ENCODE assay signal across 31 cellular contexts in genomic region chr7:38716397-38716796, GRCh38.
DNase-seq lines count a peak whose midpoint lies in the region; ATAC-seq and TF ChIP-seq lines count a peak whose summit lies in the region.
"Had no signal": no experiment of that assay in that cellular context is flagged by ENCODE, and none has a peak within 500 bp of the region (broad histone marks: within the 10 kb centered on the region; RNA-seq: fewer than 3 reads in every experiment).

No MANE protein-coding gene starts in this region.

- H3K36me3 Mint-ChIP-seq in GM23338 (ENCODE audit: low read depth) (peaks cover 4% of the 10 kb centered on the region; the same call in 1 of the 3 replicates), endodermal cell (ENCODE audit: low read depth) (peaks cover 10% of the 10 kb centered on the region)

- H3K9me2 ChIP-seq in GM23338 (ENCODE audit: insufficient read depth), result peaks cover 3% of the 10 kb centered on the region; the same call in 1 of the 2 replicates
- no peaks in the 10 kb centered on the region for H3K9me2 ChIP-seq in OCI-LY7 (ENCODE audit: insufficient read depth, low read length)
- H3K9me2 ChIP-seq: SK-N-SH had no signal

- H3K4me1 Mint-ChIP-seq in GM23338 (peaks cover 5% of the 10 kb centered on the region), endodermal cell (peaks cover 4% of the 10 kb centered on the region)
- H3K4me1 Mint-ChIP-seq: activated CD4-positive, alpha-beta T cell treated with anti-CD3 and anti-CD28 coated beads for 36 hours had no signal

- no peak overlapping the region for H3K27ac ChIP-seq in 22Rv1
- H3K27ac ChIP-seq in GM23338 (ENCODE audit: low read depth), result no peak overlapping the region
- no peak overlapping the region for H3K27ac ChIP-seq in OCI-LY7 (ENCODE audit: low read depth, low read length, poor library complexity, severe bottlenecking)
- no peak overlapping the region for H3K27ac ChIP-seq in endodermal cell (ENCODE audit: low read depth, low read length)
- H3K27ac ChIP-seq: BLaER1, esophagus squamous epithelium, neutrophil had no signal

- 86 to 92% methylated on average over 3 to 4 of the region's 4 CpGs for WGBS in endodermal cell (ENCODE audit: insufficient coverage in 1 of 2, insufficient read length in 1 of 2), 2 experiments

- intact Hi-C loops in OCI-LY7 (cut with micrococcal nuclease; ENCODE audit: unreplicated experiment), result no loop called here

- H3F3A ChIP-seq in GM23338 (replicated peaks; ENCODE audit: low read depth), result no peaks in the 10 kb centered on the region

- POLR2A ChIA-PET in OCI-LY7 (lab: Charles Lee), result interaction anchor here (0.7 to 1.1 kb wide), 2 partner anchors 14 to 439 kb away, joined by 3 to 5 read pairs; no protein-coding TSS in a partner anchor

- H3K27me3 Mint-ChIP-seq in GM23338 (ENCODE audit: insufficient read depth, low read depth, poor library complexity) (no peaks in the 10 kb centered on the region), endodermal cell (ENCODE audit: insufficient read depth) (no peaks in the 10 kb centered on the region)
- H3K27me3 Mint-ChIP-seq: activated naive CD8-positive, alpha-beta T cell; progenitor cell of endocrine pancreas; type B pancreatic cell had no signal

- 0 out of 2 replicates have a peak, but pooled peaks cover 2% of the 10 kb centered on the region for H4K20me1 ChIP-seq in GM23338 (replicated peaks; ENCODE audit: insufficient read depth)
- H4K20me1 ChIP-seq in OCI-LY7 (ENCODE audit: insufficient read depth, low read length), result no peaks in the 10 kb centered on the region
- H4K20me1 ChIP-seq: BLaER1 had no signal

- H3K4me3 Mint-ChIP-seq in GM23338 (no peak overlapping the region), endodermal cell (no peak overlapping the region)
- H3K4me3 Mint-ChIP-seq: activated CD4-positive, alpha-beta T cell treated with anti-CD3 and anti-CD28 coated beads for 36 hours; activated naive CD8-positive, alpha-beta T cell; type B pancreatic cell had no signal

- H3K27me3 ChIP-seq in GM23338 (ENCODE audit: insufficient read depth), result no peaks in the 10 kb centered on the region
- H3K27me3 ChIP-seq in endodermal cell (ENCODE audit: control insufficient read depth, insufficient read depth, low read length, poor library complexity, severe bottlenecking), result no peaks in the 10 kb centered on the region
- H3K27me3 ChIP-seq: BLaER1, esophagus squamous epithelium had no signal

- H2AFZ ChIP-seq in GM23338, result no peak overlapping the region
- H2AFZ ChIP-seq in OCI-LY7 (ENCODE audit: low read length), result no peak overlapping the region

- H3K9me3 ChIP-seq in OCI-LY7 (ENCODE audit: low read length) (no peaks in the 10 kb centered on the region), endodermal cell (ENCODE audit: control insufficient read depth, low read length) (no peaks in the 10 kb centered on the region)
- H3K9me3 ChIP-seq: neutrophil, SK-N-SH had no signal

- H3K36me3 ChIP-seq in GM23338 (ENCODE audit: insufficient read depth) (no peaks in the 10 kb centered on the region), OCI-LY7 (ENCODE audit: insufficient read depth, low read length) (no peaks in the 10 kb centered on the region), endodermal cell (ENCODE audit: control insufficient read depth, insufficient read depth, low read length) (no peaks in the 10 kb centered on the region)

- no peak overlapping the region for H3K4me3 ChIP-seq in GM23338
- no peak overlapping the region for H3K4me3 ChIP-seq in OCI-LY7 (ENCODE audit: low read depth, low read length, poor library complexity, severe bottlenecking)
- no peak overlapping the region for H3K4me3 ChIP-seq in endodermal cell (ENCODE audit: low read length)
- H3K4me3 ChIP-seq: BLaER1, esophagus squamous epithelium had no signal

- no peaks in the 10 kb centered on the region for H3K4me1 ChIP-seq in GM23338 (ENCODE audit: insufficient read depth)
- no peaks in the 10 kb centered on the region for H3K4me1 ChIP-seq in OCI-LY7 (ENCODE audit: insufficient read depth, low read length, poor library complexity, severe bottlenecking)
- no peaks in the 10 kb centered on the region for H3K4me1 ChIP-seq in endodermal cell (ENCODE audit: control insufficient read depth, insufficient read depth, low read length)
- H3K4me1 ChIP-seq: BLaER1, esophagus squamous epithelium had no signal

- H3K4me2 ChIP-seq in GM23338 (no peak overlapping the region), OCI-LY7 (ENCODE audit: low read length) (no peak overlapping the region)
- H3K4me2 ChIP-seq: BLaER1, SK-N-SH had no signal

- H3K9ac ChIP-seq in endodermal cell (ENCODE audit: extremely low read depth, low read length, poor library complexity, severe bottlenecking), result no peak overlapping the region
- H3K9ac ChIP-seq: BLaER1, SK-N-SH had no signal

- H3K27ac Mint-ChIP-seq in GM23338, result no peak overlapping the region
- H3K27ac Mint-ChIP-seq in endodermal cell, result no peak overlapping the region
- H3K27ac Mint-ChIP-seq: activated CD4-positive, alpha-beta T cell treated with anti-CD3 and anti-CD28 coated beads for 36 hours; activated naive CD8-positive, alpha-beta T cell; progenitor cell of endocrine pancreas; type B pancreatic cell had no signal

- H3K9me3 Mint-ChIP-seq in GM23338 (no peaks in the 10 kb centered on the region; the same call in 2 of the 3 replicates), endodermal cell (peaks cover 5% of the 10 kb centered on the region)
- H3K9me3 Mint-ChIP-seq: type B pancreatic cell had no signal

- ATAC-seq in GM23338 (peak; percentile 69), HG03469 (IDR thresholded peaks at IDR 0.05; ENCODE audit: unreplicated experiment) (no peak), GM21515 (IDR thresholded peaks at IDR 0.05; ENCODE audit: unreplicated experiment) (no peak)
- ATAC-seq: activated CD4-positive, alpha-beta T cell treated with anti-CD3 and anti-CD28 coated beads for 36 hours; left lobe of liver; sciatic nerve had no signal

- peak; percentile 19; the same call in 1 of the 2 replicates for TF ChIP-seq CTCF in 22Rv1 (IDR thresholded peaks at IDR 0.05)
- peak; percentile 61 to 63 for TF ChIP-seq CTCF in GM23338 (conservative IDR thresholded peaks at IDR 0.05; ENCODE audit: low read depth in 2 of 2)
- peak; percentile 54 for TF ChIP-seq CTCF in OCI-LY7 (conservative IDR thresholded peaks at IDR 0.05; ENCODE audit: low read length)
- TF ChIP-seq CTCF in endodermal cell (conservative IDR thresholded peaks at IDR 0.05), result peak; percentile 72

- no peaks in the 10 kb centered on the region for H3K79me2 ChIP-seq in GM23338 (replicated peaks; ENCODE audit: insufficient read depth)
- no peaks in the 10 kb centered on the region for H3K79me2 ChIP-seq in OCI-LY7 (ENCODE audit: insufficient read depth, low read depth, low read length)

- DNase-seq in GM23338 (ENCODE audit: low spot score) (peak; percentile 66), OCI-LY7 (ENCODE audit: low spot score) (no peak), endodermal cell (peak; percentile 63), COLO829 (ENCODE audit: low spot score) (no peak), foreskin melanocyte (no peak)
- DNase-seq: activated CD4-positive, alpha-beta T cell treated with anti-CD3 and anti-CD28 coated beads for 36 hours; activated CD8-positive, alpha-beta memory T cell treated with anti-CD3 and anti-CD28 coated beads for 24 hours; activated effector memory CD4-positive, alpha-beta T cell treated with Interleukin-2 at 50 U/mL for 16 hours; anterior cingulate cortex; caudate nucleus; dermis blood vessel endothelial cell; esophagus squamous epithelium; GOT3; hippocampal formation; Karpas-422; NCI-H2171; NCI-H510A; SK-N-SH; stimulated activated CD4-positive, alpha-beta T cell treated with anti-CD3 and anti-CD28 coated beads, Interleukin-12 subunit alpha, Interleukin-12 subunit beta, amount 100 ng/mL, for 4 hours; stimulated activated CD4-positive, alpha-beta T cell treated with anti-CD3 and anti-CD28 coated beads, Interleukin-4, amount 100 ng/mL, for 1 hour; T-helper 2 cell had no signal

- BruUV-seq in OCI-LY7 (replicated peaks; lab: Mats Ljungman, UMichigan), result no TSS peak

- CTCF ChIA-PET in OCI-LY7 (lab: Charles Lee; ENCODE audit: unreplicated experiment), result no interaction called here

TF ChIP-seq in GM23338, 12 proteins besides CTCF, POLR2A, EP300 and RAD21 (continues in another document):
- TF ChIP-seq CREB1 (CRISPR knock-in tag; IDR thresholded peaks at IDR 0.05; ENCODE audit: low read depth) (no peak), ZNF114 (CRISPR knock-in tag; IDR thresholded peaks at IDR 0.05) (no peak)

Comparison
In these comparisons a context has a peak if more than half of its experiments do, and no peak if none do; other contexts are left out.
1. CTCF ChIP-seq: peak in every context shown above with its lines; median percentile 72 in endodermal cell; 62 in GM23338; 54 in OCI-LY7; 19 in 22Rv1.
2. DNase-seq: peak in GM23338 (single experiment) and endodermal cell (single experiment); none in OCI-LY7 (single experiment), COLO829 (single experiment) and foreskin melanocyte (single experiment).